Comparison of ENCODE assay signal across 9 cellular contexts in genomic region chr13:42875448-42876269, GRCh38.
A peak's percentile ranks its signal among the peaks of the same experiment; 100 is the strongest.
DNase-seq lines count a peak whose midpoint lies in the region; ATAC-seq, FAIRE-seq and TF ChIP-seq lines count a peak whose summit lies in the region.
"Had no signal": no experiment of that assay in that cellular context is flagged by ENCODE, and none has a peak within 500 bp of the region (broad histone marks: within the 10 kb centered on the region; RNA-seq: fewer than 3 reads in every experiment).

No MANE protein-coding gene starts in this region.

- H4K20me1 ChIP-seq in GM23248 (ENCODE audit: insufficient read depth) (no peaks in the 10 kb centered on the region), OCI-LY1 (ENCODE audit: insufficient read depth, low read length) (no peaks in the 10 kb centered on the region)

- H3K36me3 ChIP-seq in GM23248 (ENCODE audit: low read depth), result no peaks in the 10 kb centered on the region
- no peaks in the 10 kb centered on the region for H3K36me3 ChIP-seq in OCI-LY1 (ENCODE audit: insufficient read depth, low read length)

- H3K27me3 ChIP-seq in GM23248 (replicated peaks; ENCODE audit: insufficient read depth), result 0 out of 2 replicates have a peak, but pooled peaks cover 7% of the 10 kb centered on the region
- H3K27me3 ChIP-seq in OCI-LY1 (ENCODE audit: insufficient read depth, low read length), result no peaks in the 10 kb centered on the region

- in situ Hi-C loops in GM23248 (cut with MboI), result no loop called here

- H3K4me3 ChIP-seq in GM23248 (no peak overlapping the region), OCI-LY1 (ENCODE audit: low read depth, low read length, poor library complexity, severe bottlenecking) (no peak overlapping the region), iPS-18c (ENCODE audit: insufficient read depth, low read depth, low read length) (peak overlapping the region; percentile 34)

- H2AFZ ChIP-seq in GM23248 (no peak overlapping the region), OCI-LY1 (ENCODE audit: low read length) (no peak overlapping the region)

- H3K79me2 ChIP-seq in GM23248 (ENCODE audit: insufficient read depth), result no peaks in the 10 kb centered on the region
- no peaks in the 10 kb centered on the region for H3K79me2 ChIP-seq in OCI-LY1 (ENCODE audit: insufficient read depth, low read length)

- peak; percentile 59 for FAIRE-seq in GM12891 (lab: Jason Lieb, UNC)

- no peak for DNase-seq in GM12891 (ENCODE audit: insufficient read length, low spot score)
- peak; percentile 9 for DNase-seq in GM23248
- DNase-seq in CD1c-positive myeloid dendritic cell (ENCODE audit: extremely low spot score), result no peak
- DNase-seq in left colon, result no peak
- no peak for DNase-seq in activated naive CD4-positive, alpha-beta T cell (lab: John Stamatoyannopoulos, UW)
- DNase-seq: NCI-H1436 treated with DMSO at 0.1 percent for 48 hours had no signal

- ATAC-seq in left colon, result no peak
- ATAC-seq in HG02759 (IDR thresholded peaks at IDR 0.05; ENCODE audit: unreplicated experiment), result no peak

- H3K27ac ChIP-seq in GM23248 (no peak overlapping the region), OCI-LY1 (ENCODE audit: low read depth, low read length, poor library complexity, severe bottlenecking) (no peak overlapping the region)

- 86 to 88% methylated on average over 12 of the region's 12 CpGs for WGBS in GM23248 (ENCODE audit: low coverage in 1 of 2, low lambda C conversion rate in 2 of 2, missing lambda C conversion rate in 2 of 2), 2 experiments

- peaks cover 4% of the 10 kb centered on the region; the same call in 1 of the 2 replicates for H3F3A ChIP-seq in GM23248 (ENCODE audit: insufficient read depth)
- no peaks in the 10 kb centered on the region for H3F3A ChIP-seq in OCI-LY1 (ENCODE audit: insufficient read depth, low read length)

- no peak overlapping the region for H3K9ac ChIP-seq in GM23248
- no peak overlapping the region for H3K9ac ChIP-seq in OCI-LY1 (ENCODE audit: low read length)

- no peaks in the 10 kb centered on the region for H3K9me2 ChIP-seq in GM23248 (ENCODE audit: insufficient read depth)
- 0 out of 2 replicates have a peak, but pooled peaks cover 3% of the 10 kb centered on the region for H3K9me2 ChIP-seq in OCI-LY1 (ENCODE audit: low read depth, low read length)

- no peak overlapping the region for H3K4me2 ChIP-seq in GM23248 (ENCODE audit: unreplicated experiment)
- no peak overlapping the region for H3K4me2 ChIP-seq in OCI-LY1 (ENCODE audit: low read length)

- no peaks in the 10 kb centered on the region for H3K9me3 ChIP-seq in GM23248 (ENCODE audit: low read depth)
- H3K9me3 ChIP-seq in OCI-LY1 (ENCODE audit: low read length), result no peaks in the 10 kb centered on the region
- H3K9me3 ChIP-seq in iPS-18c (ENCODE audit: control insufficient read depth, insufficient read depth, low read length), result no peaks in the 10 kb centered on the region

- peak; percentile 8; the same call in 1 of the 2 replicates for TF ChIP-seq CTCF in OCI-LY1 (IDR thresholded peaks at IDR 0.05; ENCODE audit: low read length)

- no peak for TF ChIP-seq POLR2A in GM12891 (IDR thresholded peaks at IDR 0.05; ENCODE audit: low read depth, low read length)

- intact Hi-C loops in left colon (cut with DNase I, micrococcal nuclease), result no loop called here

- H3K4me1 ChIP-seq in GM23248 (ENCODE audit: insufficient read depth) (peaks cover 18% of the 10 kb centered on the region), OCI-LY1 (ENCODE audit: insufficient read depth, low read length, severe bottlenecking) (no peaks in the 10 kb centered on the region)

TF ChIP-seq in GM12891, 5 proteins besides CTCF, POLR2A, EP300 and RAD21:
- no peak for TF ChIP-seq TAF1 (IDR thresholded peaks at IDR 0.05; ENCODE audit: low read depth, low read length)
- no peak for TF ChIP-seq POLR2AphosphoS5 (IDR thresholded peaks at IDR 0.05; ENCODE audit: low read depth, low read length)
- no peak for TF ChIP-seq PAX5 (IDR thresholded peaks at IDR 0.05; ENCODE audit: insufficient read depth, low read length, severe bottlenecking)
- no peak for TF ChIP-seq POU2F2 (IDR thresholded peaks at IDR 0.05; ENCODE audit: low read depth, low read length)
- TF ChIP-seq SPI1 (IDR thresholded peaks at IDR 0.05; ENCODE audit: low read depth, low read length), result no peak
